Comparison of ENCODE assay signal across 21 cellular contexts in genomic region chr7:123901111-123901510, GRCh38. TPM values are rescaled to one million over a fixed set of nuclear protein-coding genes. Genes with fewer than 3 reads are reported as not detected.
A peak's percentile ranks its signal among the peaks of the same experiment; 100 is the strongest.
DNase-seq lines count a peak whose midpoint lies in the region; ATAC-seq and TF ChIP-seq lines count a peak whose summit lies in the region.
"Had no signal": no experiment of that assay in that cellular context is flagged by ENCODE, and none has a peak within 500 bp of the region (broad histone marks: within the 10 kb centered on the region; RNA-seq: fewer than 3 reads in every experiment).

No MANE protein-coding gene starts in this region.

- no peaks in the 10 kb centered on the region for H3K36me3 ChIP-seq in transverse colon
- H3K36me3 ChIP-seq: BLaER1 had no signal

- no peaks in the 10 kb centered on the region for H3K9me3 ChIP-seq in transverse colon

- H3K36me3 Mint-ChIP-seq in activated CD4-positive, alpha-beta memory T cell treated with anti-CD3 and anti-CD28 coated beads for 36 hours = no peaks in the 10 kb centered on the region
- H3K36me3 Mint-ChIP-seq: CD4-positive, CD25-positive, alpha-beta regulatory T cell; CD8-positive, alpha-beta T cell had no signal

- no peaks in the 10 kb centered on the region for H3K27me3 ChIP-seq in transverse colon
- H3K27me3 ChIP-seq: BLaER1 had no signal

- no peak overlapping the region for H3K27ac Mint-ChIP-seq in activated CD4-positive, alpha-beta memory T cell treated with anti-CD3 and anti-CD28 coated beads for 36 hours
- H3K27ac Mint-ChIP-seq: CD4-positive, CD25-positive, alpha-beta regulatory T cell; CD8-positive, alpha-beta T cell; GM23338; H9 had no signal

- CTCF ChIA-PET in activated CD4-positive, alpha-beta memory T cell treated with anti-CD3 and anti-CD28 coated beads for 36 hours (lab: Charles Lee) = no interaction called here

- POLR2A ChIA-PET in activated CD4-positive, alpha-beta memory T cell treated with anti-CD3 and anti-CD28 coated beads for 36 hours (lab: Charles Lee) = no interaction called here

- TF ChIP-seq EP300 in transverse colon (IDR thresholded peaks at IDR 0.05; ENCODE audit: low read depth) = no peak

- no peak for TF ChIP-seq CTCF in LNCaP clone FGC (IDR thresholded peaks at IDR 0.05; ENCODE audit: control insufficient read depth, extremely low read depth, insufficient read depth)
- TF ChIP-seq CTCF in transverse colon (IDR thresholded peaks at IDR 0.05) = no peak

- H3K4me1 ChIP-seq in transverse colon = no peaks in the 10 kb centered on the region
- H3K4me1 ChIP-seq: BLaER1 had no signal

- peak; percentile 65 for DNase-seq in HT-29 (ENCODE audit: low spot score)
- DNase-seq in LNCaP clone FGC (ENCODE audit: low read depth) = peak; percentile 17
- no peak for DNase-seq in left colon
- no peak for DNase-seq in activated CD4-positive, alpha-beta memory T cell treated with anti-CD3 and anti-CD28 coated beads for 36 hours
- DNase-seq in transverse colon = no peak
- DNase-seq in NCI-H2029 (lab: John Stamatoyannopoulos, UW) = no peak
- DNase-seq: Caco-2; CD4-positive, CD25-positive, alpha-beta regulatory T cell; CD8-positive, alpha-beta T cell; DMS79; EL; GDM1; H9 had no signal

- ATAC-seq in left colon = peak; percentile 44
- ATAC-seq: CD8-positive, alpha-beta T cell; GM12878; GM23338; HCT116 had no signal

- no peak overlapping the region for H3K27ac ChIP-seq in transverse colon
- H3K27ac ChIP-seq: BLaER1, C4-2B had no signal

- no peaks in the 10 kb centered on the region for H3K4me1 Mint-ChIP-seq in activated CD4-positive, alpha-beta memory T cell treated with anti-CD3 and anti-CD28 coated beads for 36 hours (ENCODE audit: low read depth)
- H3K4me1 Mint-ChIP-seq: CD4-positive, CD25-positive, alpha-beta regulatory T cell; GM23338; H9 had no signal

- H3K9me3 Mint-ChIP-seq in activated CD4-positive, alpha-beta memory T cell treated with anti-CD3 and anti-CD28 coated beads for 36 hours = no peaks in the 10 kb centered on the region

- intact Hi-C loops in left colon (cut with DNase I, micrococcal nuclease) = no loop called here
- intact Hi-C loops in activated CD4-positive, alpha-beta memory T cell treated with anti-CD3 and anti-CD28 coated beads for 36 hours (cut with micrococcal nuclease) = no loop called here
- intact Hi-C loops in transverse colon (cut with DNase I; ENCODE audit: low total_unique reads) = no loop called here

- 33 to 53% methylated on average over 1 of the region's 1 CpG for WGBS in transverse colon (ENCODE audit: low coverage in 1 of 2), 2 donors

- peaks cover 3% of the 10 kb centered on the region for H3K27me3 Mint-ChIP-seq in activated CD4-positive, alpha-beta memory T cell treated with anti-CD3 and anti-CD28 coated beads for 36 hours
- H3K27me3 Mint-ChIP-seq: CD4-positive, CD25-positive, alpha-beta regulatory T cell had no signal

- H3K4me3 ChIP-seq in LNCaP clone FGC (ENCODE audit: low read depth, low read length) = no peak overlapping the region
- H3K4me3 ChIP-seq in transverse colon = no peak overlapping the region
- H3K4me3 ChIP-seq: BLaER1, GM12878, GM23338 had no signal

- in situ Hi-C loops in transverse colon (cut with MboI; ENCODE audit: low pct_ligation_motif_present in 1 of 4, low pct_unique_long_range_greater_than_20kb in 1 of 4, low sequenced_read_pairs in 3 of 4) = no loop called here

- no peak overlapping the region for H3K4me3 Mint-ChIP-seq in activated CD4-positive, alpha-beta memory T cell treated with anti-CD3 and anti-CD28 coated beads for 36 hours
- H3K4me3 Mint-ChIP-seq: CD4-positive, CD25-positive, alpha-beta regulatory T cell; CD8-positive, alpha-beta T cell; GM23338; H9 had no signal

- no peak for TF ChIP-seq POLR2A in transverse colon (IDR thresholded peaks at IDR 0.05)

RNA-seq across cellular contexts. Expression of gene SPAM1, which starts 23.9 kb away (rescaled TPM):
- not detected in 2 replicates for total RNA-seq in HT-29 (2014; rRNA removed; shearing (Covaris generic))
- not detected for total RNA-seq in left colon
- not detected for total RNA-seq in activated CD4-positive, alpha-beta memory T cell treated with anti-CD3 and anti-CD28 coated beads for 36 hours
- not detected for total RNA-seq in transverse colon
- total RNA-seq: A172; A673; Caco-2; CD4-positive, CD25-positive, alpha-beta regulatory T cell; CD8-positive, alpha-beta T cell; GM12878; GM23338; H4; H9 had no signal

RNA-seq across cellular contexts. Expression of gene HYAL4, which starts 56.1 kb away (rescaled TPM):
- 0.79 and 2.8 TPM in 2 replicates for total RNA-seq in HT-29 (2014; rRNA removed; shearing (Covaris generic))
- total RNA-seq in left colon (not detected), transverse colon (not detected)
- under 1 TPM in 1 of 2 experiments, not detected in 1; 0.34 TPM for total RNA-seq in activated CD4-positive, alpha-beta memory T cell treated with anti-CD3 and anti-CD28 coated beads for 36 hours
- total RNA-seq: A172; A673; CD4-positive, CD25-positive, alpha-beta regulatory T cell; CD8-positive, alpha-beta T cell; GM23338; H9 had no signal

Comparison
In these comparisons a context has a peak if more than half of its experiments do, and no peak if none do; other contexts are left out.
1. DNase-seq: peak in HT-29 (single experiment) and LNCaP clone FGC (single experiment); none in left colon (0 of 2), activated CD4-positive, alpha-beta memory T cell treated with anti-CD3 and anti-CD28 coated beads for 36 hours (single experiment), transverse colon (single experiment) and NCI-H2029 (single experiment).